8 cellular contexts compared by ENCODE assay signal in the genomic region with DNA sequence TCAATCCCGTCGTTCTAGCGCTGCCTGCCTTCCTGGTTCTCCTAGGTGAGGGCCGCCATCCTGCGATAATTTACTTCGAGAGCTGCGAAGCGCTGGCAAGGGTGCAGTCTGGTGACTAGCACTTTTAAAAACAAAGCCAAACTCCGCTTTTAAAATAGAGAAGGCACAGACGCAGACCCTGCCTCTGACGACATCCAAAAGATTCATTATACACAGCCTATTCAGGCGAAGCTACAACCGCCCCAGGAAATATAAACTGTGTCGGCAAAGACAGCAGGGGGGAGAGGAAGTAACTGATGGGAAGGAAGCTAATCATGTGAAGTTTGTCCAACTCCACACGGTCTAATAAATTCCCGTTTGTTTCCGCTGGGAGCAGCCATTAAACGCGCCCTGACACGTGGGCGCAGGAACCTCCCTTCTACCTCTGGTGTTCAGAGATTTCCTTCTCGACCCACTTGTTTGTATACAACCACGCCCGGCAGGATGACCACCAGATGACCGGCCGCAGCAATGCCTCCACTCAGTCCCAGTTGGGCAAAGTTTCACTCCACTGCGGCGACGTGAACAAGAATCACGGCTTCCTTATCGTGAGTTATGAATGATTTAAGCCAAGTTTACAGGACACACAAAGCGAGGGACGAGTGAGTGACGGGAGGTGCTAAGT. TPM values are rescaled to one million over a fixed set of nuclear protein-coding genes. Genes with fewer than 3 reads are reported as not detected.
A peak's percentile ranks its signal among the peaks of the same experiment; 100 is the strongest.
DNase-seq lines count a peak whose midpoint lies in the region; ATAC-seq and TF ChIP-seq lines count a peak whose summit lies in the region.

No MANE protein-coding gene starts in this region.

- peaks cover 59% of the 10 kb centered on the region for H3K79me2 ChIP-seq in osteoblast (ENCODE audit: insufficient read depth, low read length)

- no peak for ATAC-seq in GM21786 (IDR thresholded peaks at IDR 0.05; ENCODE audit: unreplicated experiment)

- H3K36me3 Mint-ChIP-seq in activated T-helper 2 cell treated with anti-CD3 and anti-CD28 coated beads, Interferon-gamma antibody, Interleukin-2, Interleukin-4, amounts not matched to agents 10 μg/mL and 5 μg/mL and 100 μg/mL, durations not matched to agents 14 hours and 24 hours and 36 hours (ENCODE audit: low read depth): peaks cover 3% of the 10 kb centered on the region

- H3K4me1 ChIP-seq in osteoblast (ENCODE audit: insufficient read depth, low read length): peaks cover 43% of the 10 kb centered on the region

- H3K4me3 Mint-ChIP-seq in activated T-helper 2 cell treated with anti-CD3 and anti-CD28 coated beads, Interferon-gamma antibody, Interleukin-2, Interleukin-4, amounts not matched to agents 10 μg/mL and 5 μg/mL and 100 μg/mL, durations not matched to agents 14 hours and 24 hours and 36 hours (ENCODE audit: low read depth): peak overlapping the region; percentile 72

- no peak for TF ChIP-seq CTCF in osteoblast (IDR thresholded peaks at IDR 0.05; ENCODE audit: extremely low read depth, low read depth, low read length)

- no peak overlapping the region for H3K27ac Mint-ChIP-seq in activated T-helper 2 cell treated with anti-CD3 and anti-CD28 coated beads, Interferon-gamma antibody, Interleukin-2, Interleukin-4, amounts not matched to agents 10 μg/mL and 5 μg/mL and 100 μg/mL, durations not matched to agents 14 hours and 24 hours and 36 hours

- no peaks in the 10 kb centered on the region for H3K9me3 ChIP-seq in osteoblast (ENCODE audit: low read depth, low read length)

- peak overlapping the region; percentile 83 for H2AFZ ChIP-seq in osteoblast (ENCODE audit: low read length)

- peaks cover 10% of the 10 kb centered on the region for H3K4me1 Mint-ChIP-seq in activated T-helper 2 cell treated with anti-CD3 and anti-CD28 coated beads, Interferon-gamma antibody, Interleukin-2, Interleukin-4, amounts not matched to agents 10 μg/mL and 5 μg/mL and 100 μg/mL, durations not matched to agents 14 hours and 24 hours and 36 hours (ENCODE audit: low read depth)

- peaks cover 53% of the 10 kb centered on the region for H3K27me3 Mint-ChIP-seq in activated T-helper 2 cell treated with anti-CD3 and anti-CD28 coated beads, Interferon-gamma antibody, Interleukin-2, Interleukin-4, amounts not matched to agents 10 μg/mL and 5 μg/mL and 100 μg/mL, durations not matched to agents 14 hours and 24 hours and 36 hours (ENCODE audit: low read depth)

- H3K4me3 ChIP-seq in osteoblast (ENCODE audit: insufficient read depth, low read length): peak overlapping the region; percentile 85

- no peaks in the 10 kb centered on the region for H3K9me3 Mint-ChIP-seq in activated T-helper 2 cell treated with anti-CD3 and anti-CD28 coated beads, Interferon-gamma antibody, Interleukin-2, Interleukin-4, amounts not matched to agents 10 μg/mL and 5 μg/mL and 100 μg/mL, durations not matched to agents 14 hours and 24 hours and 36 hours

- intact Hi-C loops in activated T-helper 2 cell treated with anti-CD3 and anti-CD28 coated beads, Interferon-gamma antibody, Interleukin-2, Interleukin-4, amounts not matched to agents 10 μg/mL and 5 μg/mL and 100 μg/mL, durations not matched to agents 14 hours and 24 hours and 36 hours (cut with micrococcal nuclease): loop anchor here (5.0 kb wide), 3 partner anchors 65 to 400 kb away; partner anchors contain the start of genes DIRAS3 and WLS

- H3K27ac ChIP-seq in osteoblast (ENCODE audit: low read depth, low read length): peak overlapping the region; percentile 90

- peaks cover 19% of the 10 kb centered on the region for H3K36me3 ChIP-seq in osteoblast (ENCODE audit: insufficient read depth, low read length)

- DNase-seq in NCI-H1417 (lab: John Stamatoyannopoulos, UW) (peak; percentile 17 to 86 (median 79)), NCI-H1417 treated with DMSO at 0.1 percent for 48 hours (lab: John Stamatoyannopoulos, UW) (no peak), NCI-H1105 treated with DMSO at 0.1 percent for 48 hours (lab: John Stamatoyannopoulos, UW) (peak; percentile 69), glomerular visceral epithelial cell (ENCODE audit: extremely low spot score) (peak; percentile 81), osteoblast (ENCODE audit: insufficient read length, low spot score, missing footprints) (peak; percentile 95), T-helper 9 cell (no peak)
- no peak for DNase-seq in activated T-helper 2 cell treated with anti-CD3 and anti-CD28 coated beads, Interferon-gamma antibody, Interleukin-2, Interleukin-4, amounts not matched to agents 10 μg/mL and 5 μg/mL and 100 μg/mL, durations not matched to agents 14 hours and 24 hours and 36 hours (ENCODE audit: low spot score)

- H4K20me1 ChIP-seq in osteoblast (ENCODE audit: insufficient read depth, low read length): peaks cover 14% of the 10 kb centered on the region

- H3K27me3 ChIP-seq in osteoblast (ENCODE audit: insufficient read depth, low read length): no peaks in the 10 kb centered on the region

- peak overlapping the region; percentile 92 for H3K4me2 ChIP-seq in osteoblast (ENCODE audit: insufficient read depth, low read length)

RNA-seq across cellular contexts. Expression of gene GNG12, which starts 1.3 kb away (rescaled TPM):
- total RNA-seq in activated T-helper 2 cell treated with anti-CD3 and anti-CD28 coated beads, Interferon-gamma antibody, Interleukin-2, Interleukin-4, amounts not matched to agents 10 μg/mL and 5 μg/mL and 100 μg/mL, durations not matched to agents 14 hours and 24 hours and 36 hours: 0.16 and 0.25 TPM in 2 replicates
- 204 and 219 TPM in 2 replicates for total RNA-seq in osteoblast

Comparison
In these comparisons a context has a peak if more than half of its experiments do, and no peak if none do; other contexts are left out.
1. DNase-seq: peak in NCI-H1417 (3 of 3), NCI-H1105 treated with DMSO at 0.1 percent for 48 hours (single experiment), glomerular visceral epithelial cell (single experiment) and osteoblast (single experiment); none in NCI-H1417 treated with DMSO at 0.1 percent for 48 hours (single experiment), activated T-helper 2 cell treated with anti-CD3 and anti-CD28 coated beads, Interferon-gamma antibody, Interleukin-2, Interleukin-4, amounts not matched to agents 10 μg/mL and 5 μg/mL and 100 μg/mL, durations not matched to agents 14 hours and 24 hours and 36 hours (single experiment) and T-helper 9 cell (single experiment).
2. RNA of gene GNG12, which starts 1.3 kb away (total RNA-seq): 204 to 219 TPM in osteoblast; 0.16 to 0.25 TPM in activated T-helper 2 cell treated with anti-CD3 and anti-CD28 coated beads, Interferon-gamma antibody, Interleukin-2, Interleukin-4, amounts not matched to agents 10 μg/mL and 5 μg/mL and 100 μg/mL, durations not matched to agents 14 hours and 24 hours and 36 hours; every median in the first group is over 100 times any median in the second.